Comparison of ENCODE assay signal across 1 cellular context in the genomic region with DNA sequence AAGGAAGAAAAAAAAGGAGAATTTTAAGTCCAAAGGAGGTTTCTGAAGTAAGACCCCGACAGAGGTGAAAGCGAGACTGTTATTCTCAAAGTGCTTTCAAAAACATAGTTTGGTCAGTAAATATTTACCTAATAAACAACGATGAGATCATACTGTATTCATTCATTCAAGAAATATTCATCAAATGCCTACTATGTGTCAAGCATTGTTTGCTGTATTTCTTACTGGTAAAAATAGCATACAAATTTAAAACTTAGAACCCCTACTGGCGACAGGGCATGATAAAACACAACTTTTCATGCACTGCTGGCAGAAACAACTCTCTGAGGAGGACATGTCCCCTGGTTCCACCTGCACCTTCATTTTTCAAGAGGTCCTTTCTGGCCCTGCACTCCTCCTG.
TF ChIP-seq lines count a peak whose summit lies in the region.

No MANE protein-coding gene starts in this region.

TF ChIP-seq in WTC11, 78 proteins besides CTCF, POLR2A, EP300 and RAD21 (continued from another document):
- TF ChIP-seq PREB (CRISPR knock-in tag; IDR thresholded peaks at IDR 0.05; ENCODE audit: borderline replicate concordance): no peak
- TF ChIP-seq ZSCAN18 (CRISPR knock-in tag; IDR thresholded peaks at IDR 0.05): no peak
- no peak for TF ChIP-seq HMGA2 (CRISPR knock-in tag; IDR thresholded peaks at IDR 0.05)
- no peak for TF ChIP-seq JUN (CRISPR knock-in tag; IDR thresholded peaks at IDR 0.05)
